Comparison of ENCODE assay signal across 19 cellular contexts in the genomic region with DNA sequence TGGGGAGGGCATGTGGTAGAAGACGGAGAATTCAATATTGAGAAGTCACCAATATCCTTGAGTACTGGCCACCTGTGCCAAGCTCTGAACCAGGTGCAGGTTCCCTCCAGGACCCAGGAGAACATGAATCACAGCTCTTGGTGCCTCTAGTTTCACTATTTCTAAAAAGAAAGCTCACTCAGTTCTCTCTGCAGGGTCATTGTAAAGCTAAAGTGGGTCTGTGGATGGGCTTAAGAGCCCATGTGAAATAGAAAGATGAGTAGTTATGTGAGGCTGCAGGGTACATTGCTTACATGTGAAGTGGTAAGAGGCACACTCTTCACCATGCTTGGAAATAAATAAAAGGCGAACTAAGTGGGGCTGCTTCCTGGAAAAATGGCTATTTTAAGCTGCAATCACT. TPM values are rescaled to one million over a fixed set of nuclear protein-coding genes. Genes with fewer than 3 reads are reported as not detected.
DNase-seq lines count a peak whose midpoint lies in the region; ATAC-seq and TF ChIP-seq lines count a peak whose summit lies in the region.
"Had no signal": no experiment of that assay in that cellular context is flagged by ENCODE, and none has a peak within 500 bp of the region (broad histone marks: within the 10 kb centered on the region; RNA-seq: fewer than 3 reads in every experiment).

No MANE protein-coding gene starts in this region.

- intact Hi-C loops in CD8-positive, alpha-beta T cell (cut with DNase I, micrococcal nuclease): loop anchor here (1.0 to 5.0 kb wide), 6 partner anchors 40 to 337 kb away; no protein-coding TSS in a partner anchor

- H3K27me3 ChIP-seq in CD8-positive, alpha-beta T cell (ENCODE audit: insufficient read depth, low read length): no peaks in the 10 kb centered on the region
- H3K27me3 ChIP-seq: thyroid gland had no signal

- peaks cover 25% of the 10 kb centered on the region for H3K4me1 ChIP-seq in CD8-positive, alpha-beta T cell (ENCODE audit: insufficient read depth, low read length)

- no peak overlapping the region for H3K4me3 ChIP-seq in CD8-positive, alpha-beta T cell (ENCODE audit: low read depth, low read length)
- H3K4me3 ChIP-seq: heart right ventricle, thyroid gland had no signal

- TF ChIP-seq CTCF in CD8-positive, alpha-beta T cell (IDR thresholded peaks at IDR 0.05): no peak

- POLR2A ChIA-PET in CD8-positive, alpha-beta T cell (lab: Charles Lee): interaction anchor here (0.8 to 2.3 kb wide), 7 partner anchors 42 to 151 kb away, joined by 3 to 9 read pairs (median 3); no protein-coding TSS in a partner anchor

- no peak overlapping the region for H3K4me3 Mint-ChIP-seq in CD8-positive, alpha-beta T cell
- peak overlapping the region; percentile 19 for H3K4me3 Mint-ChIP-seq in central memory CD8-positive, alpha-beta T cell
- H3K4me3 Mint-ChIP-seq in natural killer cell treated with Interleukin-12 subunit alpha and Interleukin-12 subunit beta and Interleukin-15 and Interleukin-18, amount 100 ng/mL, for 72 hours: no peak overlapping the region
- H3K4me3 Mint-ChIP-seq: activated B cell treated with CpG ODN at 0.5 μM for 24 hours; activated CD4-positive, alpha-beta memory T cell treated with anti-CD3 and anti-CD28 coated beads, Interleukin-2, amount 10 ng/mL, durations not matched to agents 7 days and 5 days had no signal

- peaks cover 63% of the 10 kb centered on the region for H3K36me3 Mint-ChIP-seq in CD8-positive, alpha-beta T cell
- peaks cover 32% of the 10 kb centered on the region for H3K36me3 Mint-ChIP-seq in central memory CD8-positive, alpha-beta T cell (ENCODE audit: insufficient read depth)
- H3K36me3 Mint-ChIP-seq in natural killer cell treated with Interleukin-12 subunit alpha and Interleukin-12 subunit beta and Interleukin-15 and Interleukin-18, amount 100 ng/mL, for 72 hours: no peaks in the 10 kb centered on the region

- CTCF ChIA-PET in CD8-positive, alpha-beta T cell (lab: Charles Lee): interaction anchor here (0.6 to 7.7 kb wide), 57 partner anchors 9 to 343 kb away, joined by 3 to 204 read pairs (median 6); a partner anchor contains a TSS

- no peaks in the 10 kb centered on the region for H3K9me3 Mint-ChIP-seq in CD8-positive, alpha-beta T cell
- no peaks in the 10 kb centered on the region for H3K9me3 Mint-ChIP-seq in central memory CD8-positive, alpha-beta T cell
- H3K9me3 Mint-ChIP-seq in natural killer cell treated with Interleukin-12 subunit alpha and Interleukin-12 subunit beta and Interleukin-15 and Interleukin-18, amount 100 ng/mL, for 72 hours: no peaks in the 10 kb centered on the region
- H3K9me3 Mint-ChIP-seq: activated B cell treated with CpG ODN at 0.5 μM for 24 hours; activated CD4-positive, alpha-beta memory T cell treated with anti-CD3 and anti-CD28 coated beads, Interleukin-2, amount 10 ng/mL, durations not matched to agents 7 days and 5 days had no signal

- no peak overlapping the region for H3K27ac ChIP-seq in CD8-positive, alpha-beta T cell (ENCODE audit: low read depth, low read length)
- H3K27ac ChIP-seq: heart right ventricle, thyroid gland had no signal

- no peaks in the 10 kb centered on the region for H3K27me3 Mint-ChIP-seq in CD8-positive, alpha-beta T cell (ENCODE audit: low read depth)
- H3K27me3 Mint-ChIP-seq in central memory CD8-positive, alpha-beta T cell: no peaks in the 10 kb centered on the region
- no peaks in the 10 kb centered on the region for H3K27me3 Mint-ChIP-seq in natural killer cell treated with Interleukin-12 subunit alpha and Interleukin-12 subunit beta and Interleukin-15 and Interleukin-18, amount 100 ng/mL, for 72 hours
- H3K27me3 Mint-ChIP-seq: activated B cell treated with CpG ODN at 0.5 μM for 24 hours; activated CD4-positive, alpha-beta memory T cell treated with anti-CD3 and anti-CD28 coated beads, Interleukin-2, amount 10 ng/mL, durations not matched to agents 7 days and 5 days had no signal

- peaks cover 13% of the 10 kb centered on the region for H3K36me3 ChIP-seq in CD8-positive, alpha-beta T cell (ENCODE audit: insufficient read depth, low read length)
- H3K36me3 ChIP-seq: heart right ventricle, thyroid gland had no signal

- H3K27ac Mint-ChIP-seq in CD8-positive, alpha-beta T cell: no peak overlapping the region
- H3K27ac Mint-ChIP-seq in central memory CD8-positive, alpha-beta T cell (ENCODE audit: low read depth): peak overlapping the region; percentile 85
- peak overlapping the region; percentile 53 to 81 for H3K27ac Mint-ChIP-seq in natural killer cell treated with Interleukin-12 subunit alpha and Interleukin-12 subunit beta and Interleukin-15 and Interleukin-18, amount 100 ng/mL, for 72 hours
- H3K27ac Mint-ChIP-seq: activated CD4-positive, alpha-beta memory T cell treated with anti-CD3 and anti-CD28 coated beads, Interleukin-2, amount 10 ng/mL, durations not matched to agents 7 days and 5 days; progenitor cell of endocrine pancreas had no signal

- H3K9me3 ChIP-seq in CD8-positive, alpha-beta T cell (ENCODE audit: low read length): no peaks in the 10 kb centered on the region
- H3K9me3 ChIP-seq: heart right ventricle, thyroid gland had no signal

- peaks cover 39% of the 10 kb centered on the region for H3K4me1 Mint-ChIP-seq in CD8-positive, alpha-beta T cell (ENCODE audit: low read depth)
- H3K4me1 Mint-ChIP-seq in central memory CD8-positive, alpha-beta T cell: peaks cover 30% of the 10 kb centered on the region
- H3K4me1 Mint-ChIP-seq in natural killer cell treated with Interleukin-12 subunit alpha and Interleukin-12 subunit beta and Interleukin-15 and Interleukin-18, amount 100 ng/mL, for 72 hours (ENCODE audit: low read depth in 2 of 2): peaks cover 22 to 31% of the 10 kb centered on the region in 2 donors

- ATAC-seq in activated CD4-positive, CD25-positive, alpha-beta regulatory T cell treated with anti-CD3 and anti-CD28 coated beads, Interleukin-2, amount 50 U/mL, for 24 hours: peak; percentile 15 to 41
- peak; percentile 8 for ATAC-seq in CD8-positive, alpha-beta T cell
- ATAC-seq in central memory CD8-positive, alpha-beta T cell (replicated peaks; ENCODE audit: extremely low read depth, poor library complexity, severe bottlenecking): no peak
- peak in 1 of 2 donors; percentile 9 for ATAC-seq in natural killer cell treated with Interleukin-12 subunit alpha and Interleukin-12 subunit beta and Interleukin-15 and Interleukin-18, amount 100 ng/mL, for 72 hours
- ATAC-seq in HG03460 (IDR thresholded peaks at IDR 0.05; ENCODE audit: unreplicated experiment): no peak

- DNase-seq in activated CD4-positive, CD25-positive, alpha-beta regulatory T cell treated with anti-CD3 and anti-CD28 coated beads, Interleukin-2, amount 50 U/mL, for 72 hours: no peak
- DNase-seq in CD8-positive, alpha-beta T cell: no peak
- DNase-seq in central memory CD8-positive, alpha-beta T cell (ENCODE audit: low spot score in 2 of 2): no peak
- no peak for DNase-seq in natural killer cell treated with Interleukin-12 subunit alpha and Interleukin-12 subunit beta and Interleukin-15 and Interleukin-18, amount 100 ng/mL, for 72 hours (ENCODE audit: low spot score)
- DNase-seq in foreskin melanocyte (no peak), GM03348 (ENCODE audit: low spot score) (no peak)
- DNase-seq: kidney glomerular epithelial cell, NCI-H524 treated with DMSO at 0.1 percent for 48 hours had no signal

RNA-seq across cellular contexts. Expression of a gene that starts 43.6 kb away (rescaled TPM):
- total RNA-seq in CD8-positive, alpha-beta T cell: 10 to 100 TPM; 15.3 to 16.3 TPM
- total RNA-seq in natural killer cell treated with Interleukin-12 subunit alpha and Interleukin-12 subunit beta and Interleukin-15 and Interleukin-18, amount 100 ng/mL, for 72 hours: 1 to 10 TPM; 3.3 to 5.7 TPM
- total RNA-seq: bronchial epithelial cell, fibroblast of villous mesenchyme, H7, LHCN-M2, progenitor cell of endocrine pancreas had no signal

Comparison
In these comparisons a context has a peak if more than half of its experiments do, and no peak if none do; other contexts are left out.
1. ATAC-seq: peak in activated CD4-positive, CD25-positive, alpha-beta regulatory T cell treated with anti-CD3 and anti-CD28 coated beads, Interleukin-2, amount 50 U/mL, for 24 hours (2 of 2) and CD8-positive, alpha-beta T cell (single experiment); none in central memory CD8-positive, alpha-beta T cell (single experiment) and HG03460 (single experiment).